8 cellular contexts compared by ENCODE assay signal in the genomic region with DNA sequence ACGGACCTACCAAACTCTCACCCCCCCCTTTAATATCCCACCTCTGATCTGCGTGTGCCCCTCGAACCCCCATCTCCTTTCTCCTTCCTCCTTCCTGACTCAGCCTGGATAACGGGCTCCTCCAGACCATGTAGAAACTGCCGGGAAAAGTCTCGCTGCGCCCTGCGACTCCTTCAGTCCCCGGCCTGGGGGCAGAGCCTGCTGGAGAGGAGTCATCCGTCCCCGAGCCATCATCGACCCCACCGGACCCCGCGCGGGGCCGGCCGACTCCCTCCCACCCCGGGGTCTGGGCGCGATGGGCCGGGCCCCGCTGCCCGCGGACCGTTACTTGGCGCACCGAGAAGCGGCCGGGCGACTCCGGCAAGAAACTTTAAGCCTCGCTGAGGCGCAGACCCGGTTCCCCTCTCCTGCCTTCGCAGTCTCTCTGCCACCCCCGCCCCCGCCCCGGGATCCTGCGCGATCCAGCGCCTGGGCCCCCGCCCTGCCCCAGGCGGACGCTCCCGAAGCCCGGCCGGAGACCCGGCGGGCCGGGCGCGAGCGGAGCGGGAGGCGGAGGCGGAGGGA. TPM values are rescaled to one million over a fixed set of nuclear protein-coding genes. Genes with fewer than 3 reads are reported as not detected.
DNase-seq lines count a peak whose midpoint lies in the region; ATAC-seq and TF ChIP-seq lines count a peak whose summit lies in the region.

No MANE protein-coding gene starts in this region.

- H3K4me2 ChIP-seq in hepatocyte: peak overlapping the region; percentile 78

- H3K9me2 ChIP-seq in hepatocyte (replicated peaks; ENCODE audit: insufficient read depth): no peaks in the 10 kb centered on the region

- H2AFZ ChIP-seq in ACC112 (ENCODE audit: low read length, unreplicated experiment) (no peak overlapping the region), hepatocyte (no peak overlapping the region)

- H3K4me1 Mint-ChIP-seq in activated T-helper 1 cell treated with anti-CD3 and anti-CD28 coated beads, Interleukin-12 subunit alpha, Interleukin-12 subunit beta, Interleukin-2, Interleukin-4 antibody, amounts not matched to agents 30 ng/mL and 10 ng/mL and 1 ng/mL, durations not matched to agents 14 hours and 24 hours and 36 hours (ENCODE audit: low read depth): peaks cover 26% of the 10 kb centered on the region

- intact Hi-C loops in activated T-helper 1 cell treated with anti-CD3 and anti-CD28 coated beads, Interleukin-12 subunit alpha, Interleukin-12 subunit beta, Interleukin-2, Interleukin-4 antibody, amounts not matched to agents 30 ng/mL and 10 ng/mL and 1 ng/mL, durations not matched to agents 14 hours and 24 hours and 36 hours (cut with micrococcal nuclease): loop anchor here (2.0 to 5.0 kb wide), 9 partner anchors 134 to 1254 kb away; no protein-coding TSS in a partner anchor

- H3K27ac Mint-ChIP-seq in activated T-helper 1 cell treated with anti-CD3 and anti-CD28 coated beads, Interleukin-12 subunit alpha, Interleukin-12 subunit beta, Interleukin-2, Interleukin-4 antibody, amounts not matched to agents 30 ng/mL and 10 ng/mL and 1 ng/mL, durations not matched to agents 14 hours and 24 hours and 36 hours: peak overlapping the region; percentile 80

- H3K27me3 ChIP-seq in ACC112 (ENCODE audit: insufficient read depth, low read length) (no peaks in the 10 kb centered on the region), hepatocyte (peaks cover 81% of the 10 kb centered on the region), skeletal muscle tissue (ENCODE audit: control insufficient read depth in 3 of 3, insufficient read depth in 3 of 3, low read length in 3 of 3) (no peaks in the 10 kb centered on the region)

- H3K27ac ChIP-seq in ACC112 (ENCODE audit: low read depth, low read length) (peak overlapping the region; percentile 91), hepatocyte (peak overlapping the region; percentile 90), skeletal muscle tissue (ENCODE audit: low read depth, low read length) (peak overlapping the region; percentile 96)

- H3K4me3 ChIP-seq in ACC112 (ENCODE audit: low read depth, low read length) (peak overlapping the region; percentile 88), hepatocyte (peak overlapping the region; percentile 71), skeletal muscle tissue (ENCODE audit: low read length in 3 of 3) (peak overlapping the region; percentile 78 to 84 (median 81))

- DNase-seq in activated T-helper 1 cell treated with anti-CD3 and anti-CD28 coated beads, Interleukin-12 subunit alpha, Interleukin-12 subunit beta, Interleukin-2, Interleukin-4 antibody, amounts not matched to agents 30 ng/mL and 10 ng/mL and 1 ng/mL, durations not matched to agents 14 hours and 24 hours and 36 hours (ENCODE audit: low spot score): no peak
- DNase-seq in hepatocyte (ENCODE audit: low spot score) (no peak), NCI-H524 treated with DMSO at 0.1 percent for 48 hours (lab: John Stamatoyannopoulos, UW) (no peak), AML-193 (lab: John Stamatoyannopoulos, UW) (no peak)

- ATAC-seq in GM19025 (IDR thresholded peaks at IDR 0.05; ENCODE audit: low read depth, unreplicated experiment) (peak; percentile 15), HG03432 (IDR thresholded peaks at IDR 0.05; ENCODE audit: unreplicated experiment) (peak; percentile 25)

- H3K36me3 Mint-ChIP-seq in activated T-helper 1 cell treated with anti-CD3 and anti-CD28 coated beads, Interleukin-12 subunit alpha, Interleukin-12 subunit beta, Interleukin-2, Interleukin-4 antibody, amounts not matched to agents 30 ng/mL and 10 ng/mL and 1 ng/mL, durations not matched to agents 14 hours and 24 hours and 36 hours (ENCODE audit: low read depth): peaks cover 2% of the 10 kb centered on the region

- H3K9me3 ChIP-seq in hepatocyte (ENCODE audit: low read depth): no peaks in the 10 kb centered on the region
- H3K9me3 ChIP-seq in skeletal muscle tissue (ENCODE audit: control insufficient read depth in 3 of 3, low read length in 3 of 3): no peaks in the 10 kb centered on the region

- no peaks in the 10 kb centered on the region for H3K9me3 Mint-ChIP-seq in activated T-helper 1 cell treated with anti-CD3 and anti-CD28 coated beads, Interleukin-12 subunit alpha, Interleukin-12 subunit beta, Interleukin-2, Interleukin-4 antibody, amounts not matched to agents 30 ng/mL and 10 ng/mL and 1 ng/mL, durations not matched to agents 14 hours and 24 hours and 36 hours

- peaks cover 35% of the 10 kb centered on the region for H3K4me1 ChIP-seq in ACC112 (ENCODE audit: control insufficient read depth, insufficient read depth, low read length, unreplicated experiment)
- H3K4me1 ChIP-seq in hepatocyte (ENCODE audit: insufficient read depth): peaks cover 2% of the 10 kb centered on the region
- H3K4me1 ChIP-seq in skeletal muscle tissue (ENCODE audit: control insufficient read depth in 3 of 3, insufficient read depth in 3 of 3, low read length in 3 of 3): peaks cover 10 to 35% (median 25%) of the 10 kb centered on the region in 3 donors

- peak overlapping the region; percentile 86 to 88 (median 87) for H3K9ac ChIP-seq in skeletal muscle tissue (ENCODE audit: low read depth in 1 of 3, low read length in 3 of 3)

- no peaks in the 10 kb centered on the region for H4K20me1 ChIP-seq in hepatocyte (ENCODE audit: insufficient read depth, poor library complexity, severe bottlenecking)

- peaks cover 39% of the 10 kb centered on the region for H3K27me3 Mint-ChIP-seq in activated T-helper 1 cell treated with anti-CD3 and anti-CD28 coated beads, Interleukin-12 subunit alpha, Interleukin-12 subunit beta, Interleukin-2, Interleukin-4 antibody, amounts not matched to agents 30 ng/mL and 10 ng/mL and 1 ng/mL, durations not matched to agents 14 hours and 24 hours and 36 hours (ENCODE audit: insufficient read depth)

- WGBS in hepatocyte (ENCODE audit: low lambda C conversion rate, missing lambda C conversion rate): 0% methylated on average over 13 of the region's 57 CpGs

- H3K36me3 ChIP-seq in ACC112 (ENCODE audit: insufficient read depth, low read length) (no peaks in the 10 kb centered on the region), hepatocyte (replicated peaks; ENCODE audit: insufficient read depth, low read depth) (no peaks in the 10 kb centered on the region), skeletal muscle tissue (ENCODE audit: control insufficient read depth in 3 of 3, insufficient read depth in 3 of 3, low read length in 3 of 3) (no peaks in the 10 kb centered on the region)

- no peak for TF ChIP-seq CTCF in hepatocyte (IDR thresholded peaks at IDR 0.05; ENCODE audit: poor library complexity)

- H3K79me2 ChIP-seq in ACC112 (ENCODE audit: control insufficient read depth, insufficient read depth, low read length, unreplicated experiment) (peaks cover 84% of the 10 kb centered on the region), hepatocyte (peaks cover 70% of the 10 kb centered on the region)

- H3K4me3 Mint-ChIP-seq in activated T-helper 1 cell treated with anti-CD3 and anti-CD28 coated beads, Interleukin-12 subunit alpha, Interleukin-12 subunit beta, Interleukin-2, Interleukin-4 antibody, amounts not matched to agents 30 ng/mL and 10 ng/mL and 1 ng/mL, durations not matched to agents 14 hours and 24 hours and 36 hours: peak overlapping the region; percentile 90

RNA-seq across cellular contexts. Expression of gene ZEB2, which starts 3.4 kb away (rescaled TPM):
- total RNA-seq in activated T-helper 1 cell treated with anti-CD3 and anti-CD28 coated beads, Interleukin-12 subunit alpha, Interleukin-12 subunit beta, Interleukin-2, Interleukin-4 antibody, amounts not matched to agents 30 ng/mL and 10 ng/mL and 1 ng/mL, durations not matched to agents 14 hours and 24 hours and 36 hours: 25.1 and 27.8 TPM in 2 replicates
- 35.5 and 38.8 TPM in 2 replicates for total RNA-seq in hepatocyte
- 17.2 and 17.8 TPM in 2 replicates for polyA plus RNA-seq in hepatocyte
- total RNA-seq in skeletal muscle tissue: 108 TPM
